ENCODE assay signal across 18 cellular contexts in genomic region chr12:116116650-116117424, GRCh38.
A peak's percentile ranks its signal among the peaks of the same experiment; 100 is the strongest.
DNase-seq lines count a peak whose midpoint lies in the region; ATAC-seq, FAIRE-seq and TF ChIP-seq lines count a peak whose summit lies in the region.
"Had no signal": no experiment of that assay in that cellular context is flagged by ENCODE, and none has a peak within 500 bp of the region (broad histone marks: within the 10 kb centered on the region; RNA-seq: fewer than 3 reads in every experiment).

No MANE protein-coding gene starts in this region.

- H3K9ac ChIP-seq in GM12878 (ENCODE audit: control insufficient read depth, insufficient read depth, low read length): no peak overlapping the region

- no peaks in the 10 kb centered on the region for H3K27me3 ChIP-seq in GM12878 (replicated peaks in 1 of 2; ENCODE audit: control insufficient read depth in 2 of 2, insufficient read depth in 2 of 2, low read length in 1 of 2)
- H3K27me3 ChIP-seq in HAP-1 (ENCODE audit: low read depth): no peaks in the 10 kb centered on the region
- H3K27me3 ChIP-seq: heart right ventricle had no signal

- CTCF ChIA-PET in A549 (lab: Yijun Ruan, JAX): no interaction called here
- CTCF ChIA-PET in GM12878 (lab: Yijun Ruan, JAX): no interaction called here

- no peak overlapping the region for H3K4me3 ChIP-seq in A549
- no peak overlapping the region for H3K4me3 ChIP-seq in GM12878
- no peak overlapping the region for H3K4me3 ChIP-seq in HAP-1
- H3K4me3 ChIP-seq: heart right ventricle, mucosa of descending colon, thoracic aorta had no signal

- SMC1A ChIA-PET in GM12878 (lab: Charles Lee; ENCODE audit: uncharacterized antibody, unreplicated experiment): no interaction called here

- H3K36me3 ChIP-seq in GM12878 (ENCODE audit: control insufficient read depth in 2 of 2, insufficient read depth in 2 of 2, low read length in 1 of 2): no peaks in the 10 kb centered on the region
- no peaks in the 10 kb centered on the region for H3K36me3 ChIP-seq in HAP-1 (replicated peaks)
- H3K36me3 ChIP-seq: heart right ventricle, thoracic aorta had no signal

- no peak for TF ChIP-seq EP300 in A549 (IDR thresholded peaks at IDR 0.05)
- no peak for TF ChIP-seq EP300 in GM12878 (IDR thresholded peaks at IDR 0.05; ENCODE audit: borderline replicate concordance in 1 of 2, control insufficient read depth in 1 of 2, low read depth in 2 of 2, low read length in 2 of 2)

- POLR2A ChIA-PET in A549 (lab: Yijun Ruan, JAX): no interaction called here
- POLR2A ChIA-PET in GM12878 (lab: Charles Lee): no interaction called here

- RAD21 ChIA-PET in GM12878 (lab: Charles Lee; ENCODE audit: unreplicated experiment): interaction anchor here (0.6 kb wide), 1 partner anchor 27 kb away, joined by 3 read pairs; no protein-coding TSS in a partner anchor

- TF ChIP-seq RAD21 in A549 (conservative IDR thresholded peaks at IDR 0.05 in 1 of 2, IDR thresholded peaks at IDR 0.05 in 1 of 2) (no peak), GM12878 (IDR thresholded peaks at IDR 0.05; ENCODE audit: insufficient read depth, low read depth, low read length) (no peak)

- no peaks in the 10 kb centered on the region for H3K79me2 ChIP-seq in GM12878 (ENCODE audit: control insufficient read depth, insufficient read depth, low read length)

- H3K4me2 ChIP-seq in A549 (peak overlapping the region; percentile 12; the same call in 2 of the 3 replicates), GM12878 (ENCODE audit: control insufficient read depth, insufficient read depth) (no peak overlapping the region)

- no peak for TF ChIP-seq CTCF in A549 (IDR thresholded peaks at IDR 0.05)
- TF ChIP-seq CTCF in GM12878 (IDR thresholded peaks at IDR 0.05 in 2 of 3, conservative IDR thresholded peaks at IDR 0.05 in 1 of 3; ENCODE audit: control insufficient read depth in 2 of 3, extremely low read depth in 1 of 3, insufficient read depth in 1 of 3, low read depth in 3 of 3, low read length in 3 of 3): no peak

- H4K20me1 ChIP-seq in GM12878 (ENCODE audit: control insufficient read depth, insufficient read depth): no peaks in the 10 kb centered on the region

- no peak overlapping the region for H3K27ac ChIP-seq in A549
- no peak overlapping the region for H3K27ac ChIP-seq in GM12878 (ENCODE audit: control insufficient read depth, insufficient read depth)
- H3K27ac ChIP-seq: heart right ventricle, thoracic aorta had no signal

- no TSS peak for BruUV-seq in GM12878 (replicated peaks; lab: Mats Ljungman, UMichigan)

- ATAC-seq in A549 (peak in 1 of 2 experiments; percentile 15; a peak in 1 of 6 replicates), GM12878 (no peak), HG03095 (IDR thresholded peaks at IDR 0.05; ENCODE audit: unreplicated experiment) (no peak)
- ATAC-seq: heart right ventricle, mucosa of descending colon, sciatic nerve had no signal

- DNase-seq in NCI-H748 (lab: John Stamatoyannopoulos, UW; ENCODE audit: unreplicated experiment): peak; percentile 38
- no peak for DNase-seq in NCI-H748 treated with DMSO at 0.1 percent for 48 hours (lab: John Stamatoyannopoulos, UW)
- no peak for DNase-seq in A549 (ENCODE audit: low read depth in 1 of 2, low spot score in 1 of 2)
- peak; percentile 40 for DNase-seq in M059J (ENCODE audit: low read depth)
- no peak for DNase-seq in GM12878 (ENCODE audit: low read depth, low spot score)
- DNase-seq in HAP-1 (ENCODE audit: low spot score in 2 of 2): no peak
- no peak for DNase-seq in T-helper 1 cell
- DNase-seq: activated B cell treated with CpG ODN at 0.5 μM for 24 hours, C1 segment of cervical spinal cord, H9, heart right ventricle, mucosa of descending colon, NCI-H1436 treated with DMSO at 0.1 percent for 48 hours, RPMI8226, T-helper 9 cell had no signal

- intact Hi-C loops in GM12878 (cut with micrococcal nuclease; ENCODE audit: unreplicated experiment): no loop called here

- H3K4me1 ChIP-seq in A549 (peaks cover 60% of the 10 kb centered on the region), GM12878 (ENCODE audit: control insufficient read depth, insufficient read depth, low read length) (no peaks in the 10 kb centered on the region), HAP-1 (peaks cover 71% of the 10 kb centered on the region)

- 79% methylated on average over 5 of the region's 5 CpGs for WGBS in A549 (ENCODE audit: missing lambda C conversion rate)
- 80% methylated on average over 5 of the region's 5 CpGs for WGBS in GM12878 (ENCODE audit: insufficient coverage, insufficient replicate concordance, low lambda C conversion rate, missing lambda C conversion rate)

- FAIRE-seq in A549 (lab: Jason Lieb, UNC) (no peak), GM12878 (lab: Jason Lieb, UNC) (peak; percentile 18)

- H3K9me3 ChIP-seq in A549 (no peaks in the 10 kb centered on the region), GM12878 (replicated peaks; ENCODE audit: control insufficient read depth, insufficient read depth, low read length) (no peaks in the 10 kb centered on the region), HAP-1 (no peaks in the 10 kb centered on the region)
- H3K9me3 ChIP-seq: heart right ventricle, mucosa of descending colon, thoracic aorta had no signal

- in situ Hi-C loops in GM12878 (cut with MboI) (no loop called here), HAP-1 (cut with MboI; ENCODE audit: low sequenced_read_pairs) (no loop called here)

- TF ChIP-seq POLR2A in A549 (IDR thresholded peaks at IDR 0.05; ENCODE audit: low read length) (no peak), GM12878 (IDR thresholded peaks at IDR 0.05; ENCODE audit: low read depth, low read length) (no peak)

- no peak overlapping the region for H2AFZ ChIP-seq in GM12878 (ENCODE audit: control insufficient read depth, low read depth, low read length)

TF ChIP-seq in A549, 52 proteins besides CTCF, POLR2A, EP300 and RAD21:
- TF ChIP-seq FOSL2 (IDR thresholded peaks at IDR 0.05) (no peak), FOSL2 (CRISPR knock-in tag; IDR thresholded peaks at IDR 0.05) (0 out of 2 replicates have a peak, but pooled peaks have one; percentile 7), KDM5A (IDR thresholded peaks at IDR 0.05) (no peak)

TF ChIP-seq in GM12878, 131 proteins besides CTCF, POLR2A, EP300 and RAD21:
- no peak for TF ChIP-seq NR2F1 (conservative IDR thresholded peaks at IDR 0.05)
- no peak for TF ChIP-seq HDAC6 (IDR thresholded peaks at IDR 0.05; ENCODE audit: unreplicated experiment)
- TF ChIP-seq ZNF274 (IDR thresholded peaks at IDR 0.05; ENCODE audit: insufficient read depth, insufficient read length): no peak

Comparison
In these comparisons a context has a peak if more than half of its experiments do, and no peak if none do; other contexts are left out.
1. DNase-seq: peak in NCI-H748 (single experiment) and M059J (single experiment); none in NCI-H748 treated with DMSO at 0.1 percent for 48 hours (single experiment), A549 (0 of 2), GM12878 (single experiment), HAP-1 (0 of 2) and T-helper 1 cell (0 of 5).